ENCODE assay signal across 8 cellular contexts in genomic region chr10:3020881-3021280, GRCh38.
"Had no signal": no experiment of that assay in that cellular context is flagged by ENCODE, and none has a peak within 500 bp of the region (broad histone marks: within the 10 kb centered on the region; RNA-seq: fewer than 3 reads in every experiment).

No MANE protein-coding gene starts in this region.

- DNase-seq: GOT3, H7, HFFc6 had no signal

- ATAC-seq: HCT116, HepG2 had no signal

- H3K27ac ChIP-seq: HL-60 had no signal

- FAIRE-seq: HepG2, K562 had no signal

- H3K9me3 ChIP-seq: HAP-1 had no signal

- H3K27ac Mint-ChIP-seq: HFFc6 had no signal

- H3K4me1 ChIP-seq: HAP-1 had no signal

- H3K4me3 ChIP-seq: HAP-1, K562 had no signal

- H3K36me3 ChIP-seq: HAP-1 had no signal

- H3K9me3 Mint-ChIP-seq: HFFc6 had no signal

- H3K4me3 Mint-ChIP-seq: HFFc6 had no signal
